18 cellular contexts compared by ENCODE assay signal in the genomic region with DNA sequence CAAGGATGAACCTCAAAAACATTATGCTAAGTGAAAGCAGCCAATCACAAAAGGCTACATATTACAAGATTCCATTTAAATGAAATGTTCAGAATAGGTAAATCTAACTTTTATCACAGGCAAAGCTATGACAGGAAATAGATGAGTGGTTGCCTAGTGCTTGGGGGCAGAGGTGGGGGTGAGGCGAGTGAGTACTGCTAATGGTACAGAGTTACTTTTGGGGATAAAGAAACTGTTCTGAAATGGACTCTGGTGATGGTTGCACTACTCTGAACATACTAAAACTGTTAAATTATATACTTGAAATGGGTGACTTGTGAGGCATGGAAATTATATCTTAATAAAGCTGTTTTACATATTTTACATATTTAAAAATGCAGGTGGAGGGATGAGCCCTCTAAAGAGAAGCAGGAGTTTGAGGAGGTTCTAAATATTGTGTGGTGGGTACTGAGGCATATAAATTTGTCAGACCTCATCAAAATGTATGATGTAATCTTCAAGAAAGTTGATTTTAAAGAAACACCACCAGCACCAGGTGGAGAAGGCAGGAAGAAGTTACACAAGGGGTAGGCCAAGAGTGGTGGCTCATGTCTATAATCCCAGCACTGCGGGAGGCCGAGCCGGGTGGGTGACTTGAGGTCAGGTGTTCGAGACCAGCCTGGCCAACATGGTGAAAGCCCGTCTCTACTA. TPM values are rescaled to one million over a fixed set of nuclear protein-coding genes. Genes with fewer than 3 reads are reported as not detected.
DNase-seq lines count a peak whose midpoint lies in the region; ATAC-seq and TF ChIP-seq lines count a peak whose summit lies in the region.
"Had no signal": no experiment of that assay in that cellular context is flagged by ENCODE, and none has a peak within 500 bp of the region (broad histone marks: within the 10 kb centered on the region; RNA-seq: fewer than 3 reads in every experiment).

No MANE protein-coding gene starts in this region.

- H3K4me2 ChIP-seq in Loucy (ENCODE audit: low read depth, low read length, poor library complexity, severe bottlenecking), result peak overlapping the region; percentile 96

- POLR2A ChIA-PET in naive thymus-derived CD8-positive, alpha-beta T cell (lab: Charles Lee), result interaction anchor here (0.7 to 1.3 kb wide), 2 partner anchors 14 to 19 kb away, joined by 3 read pairs; no protein-coding TSS in a partner anchor

- peaks cover 39% of the 10 kb centered on the region for H3K79me2 ChIP-seq in Loucy (ENCODE audit: insufficient read depth, low read length)

- H3K27ac Mint-ChIP-seq in activated T-cell treated with anti-CD3 and anti-CD28 coated beads, Interleukin-2, amount 50 U/mL, for 72 hours, result peak overlapping the region; percentile 94
- peak overlapping the region; percentile 69 for H3K27ac Mint-ChIP-seq in activated T-helper 17 cell treated with anti-CD3 and anti-CD28 coated beads, Interleukin-2, amount 50 U/mL, for 72 hours
- H3K27ac Mint-ChIP-seq in naive thymus-derived CD8-positive, alpha-beta T cell, result peak overlapping the region; percentile 57 to 88 (median 72)

- H3K36me3 ChIP-seq in Loucy (ENCODE audit: insufficient read depth, low read length), result no peaks in the 10 kb centered on the region
- H3K36me3 ChIP-seq: ascending aorta, MG63 had no signal

- H3K4me1 Mint-ChIP-seq in activated T-cell treated with anti-CD3 and anti-CD28 coated beads, Interleukin-2, amount 50 U/mL, for 72 hours (ENCODE audit: low read depth), result peaks cover 33% of the 10 kb centered on the region
- H3K4me1 Mint-ChIP-seq in activated T-helper 17 cell treated with anti-CD3 and anti-CD28 coated beads, Interleukin-2, amount 50 U/mL, for 72 hours, result no peaks in the 10 kb centered on the region
- peaks cover 20 to 41% (median 35%) of the 10 kb centered on the region in 4 donors for H3K4me1 Mint-ChIP-seq in naive thymus-derived CD8-positive, alpha-beta T cell

- H3K9ac ChIP-seq in Loucy (ENCODE audit: low read depth, low read length, poor library complexity, severe bottlenecking), result peak overlapping the region; percentile 84

- H3K9me3 Mint-ChIP-seq in activated T-cell treated with anti-CD3 and anti-CD28 coated beads, Interleukin-2, amount 50 U/mL, for 72 hours, result no peaks in the 10 kb centered on the region
- no peaks in the 10 kb centered on the region for H3K9me3 Mint-ChIP-seq in activated T-helper 17 cell treated with anti-CD3 and anti-CD28 coated beads, Interleukin-2, amount 50 U/mL, for 72 hours
- H3K9me3 Mint-ChIP-seq in naive thymus-derived CD8-positive, alpha-beta T cell, result no peaks in the 10 kb centered on the region
- H3K9me3 Mint-ChIP-seq: activated T-cell treated with anti-CD3 and anti-CD28 coated beads, Interleukin-2, amount 50 U/mL, for 4 hours had no signal

- H3K9me3 ChIP-seq in Loucy (ENCODE audit: insufficient read depth, low read depth, low read length), result no peaks in the 10 kb centered on the region
- H3K9me3 ChIP-seq: ascending aorta, MG63 had no signal

- TF ChIP-seq CTCF in Loucy (conservative IDR thresholded peaks at IDR 0.05; ENCODE audit: low read length), result no peak

- H2AFZ ChIP-seq in Loucy (ENCODE audit: low read length), result no peak overlapping the region

- H3F3A ChIP-seq in Loucy (ENCODE audit: low read depth), result 0 out of 2 replicates have a peak, but pooled peaks cover 12% of the 10 kb centered on the region

- H4K20me1 ChIP-seq in Loucy (ENCODE audit: insufficient read depth, low read length, poor library complexity, severe bottlenecking), result peaks cover 4% of the 10 kb centered on the region

- peaks cover 43% of the 10 kb centered on the region for H3K4me1 ChIP-seq in Loucy (ENCODE audit: insufficient read depth, low read length, poor library complexity, severe bottlenecking)

- peaks cover 6% of the 10 kb centered on the region in 2 donors for H3K36me3 Mint-ChIP-seq in activated T-cell treated with anti-CD3 and anti-CD28 coated beads, Interleukin-2, amount 50 U/mL, for 72 hours (ENCODE audit: insufficient read depth in 2 of 2)
- H3K36me3 Mint-ChIP-seq in activated T-helper 17 cell treated with anti-CD3 and anti-CD28 coated beads, Interleukin-2, amount 50 U/mL, for 72 hours (ENCODE audit: low read depth), result no peaks in the 10 kb centered on the region
- peaks cover 0 to 10% (median 0%) of the 10 kb centered on the region in 3 donors for H3K36me3 Mint-ChIP-seq in naive thymus-derived CD8-positive, alpha-beta T cell

- H3K27me3 ChIP-seq in Loucy (ENCODE audit: insufficient read depth, low read length, poor library complexity, severe bottlenecking), result no peaks in the 10 kb centered on the region
- H3K27me3 ChIP-seq: ascending aorta, MG63, SJSA1 had no signal

- no peak for ATAC-seq in activated T-cell treated with anti-CD3 and anti-CD28 coated beads, Interleukin-2, amount 50 U/mL, for 72 hours (replicated peaks in 1 of 2)
- ATAC-seq in activated T-helper 17 cell treated with anti-CD3 and anti-CD28 coated beads, Interleukin-2, amount 50 U/mL, for 72 hours (replicated peaks), result no peak
- peak in 1 of 2 donors; percentile 54 for ATAC-seq in naive thymus-derived CD8-positive, alpha-beta T cell
- ATAC-seq in HG02588 (IDR thresholded peaks at IDR 0.05; ENCODE audit: unreplicated experiment), result no peak
- ATAC-seq: activated T-cell treated with anti-CD3 and anti-CD28 coated beads, Interleukin-2, amount 50 U/mL, for 4 hours; right cardiac atrium had no signal

- H3K9me2 ChIP-seq in Loucy (replicated peaks; ENCODE audit: low read depth, low read length), result no peaks in the 10 kb centered on the region

- peak overlapping the region; percentile 98 for H3K4me3 ChIP-seq in Loucy (ENCODE audit: low read length, poor library complexity, severe bottlenecking)
- H3K4me3 ChIP-seq: ascending aorta, MG63, SJSA1 had no signal

- DNase-seq in activated T-cell treated with anti-CD3 and anti-CD28 coated beads, Interleukin-2, amount 50 U/mL, for 72 hours, result no peak
- DNase-seq in activated T-cell treated with anti-CD3 and anti-CD28 coated beads for 4 hours (no peak), NCI-H187 treated with DMSO at 0.1 percent for 48 hours (lab: John Stamatoyannopoulos, UW) (no peak)
- peak in 2 of 10 donors; percentile 16 to 21 for DNase-seq in naive thymus-derived CD8-positive, alpha-beta T cell
- DNase-seq in effector CD8-positive, alpha-beta T cell (lab: John Stamatoyannopoulos, UW), result no peak
- DNase-seq: activated CD4-positive, alpha-beta T cell treated with anti-CD3 and anti-CD28 coated beads, Interleukin-2, amount 50 U/mL, for 1 hour; activated T-cell treated with anti-CD3 and anti-CD28 coated beads, Interleukin-2, amount 50 U/mL, for 4 hours; hypothalamus; kidney glomerular epithelial cell; MG63; NCI-H2029; nucleus accumbens; right cardiac atrium had no signal

- peak overlapping the region; percentile 25 to 98 for H3K4me3 Mint-ChIP-seq in activated T-cell treated with anti-CD3 and anti-CD28 coated beads, Interleukin-2, amount 50 U/mL, for 72 hours
- H3K4me3 Mint-ChIP-seq in activated T-helper 17 cell treated with anti-CD3 and anti-CD28 coated beads, Interleukin-2, amount 50 U/mL, for 72 hours, result no peak overlapping the region
- peak overlapping the region in 7 of 10 donors; percentile 5 to 71 (median 26) for H3K4me3 Mint-ChIP-seq in naive thymus-derived CD8-positive, alpha-beta T cell

- H3K27me3 Mint-ChIP-seq in activated T-cell treated with anti-CD3 and anti-CD28 coated beads, Interleukin-2, amount 50 U/mL, for 72 hours (ENCODE audit: low read depth), result no peaks in the 10 kb centered on the region
- no peaks in the 10 kb centered on the region for H3K27me3 Mint-ChIP-seq in activated T-helper 17 cell treated with anti-CD3 and anti-CD28 coated beads, Interleukin-2, amount 50 U/mL, for 72 hours
- no peaks in the 10 kb centered on the region for H3K27me3 Mint-ChIP-seq in naive thymus-derived CD8-positive, alpha-beta T cell

RNA-seq across cellular contexts. Expression of a gene that starts 3.6 kb away (rescaled TPM):
- total RNA-seq in activated T-cell treated with anti-CD3 and anti-CD28 coated beads, Interleukin-2, amount 50 U/mL, for 72 hours, result 10 to 100 TPM; 43.6 to 53.9 TPM
- total RNA-seq in activated T-helper 17 cell treated with anti-CD3 and anti-CD28 coated beads, Interleukin-2, amount 50 U/mL, for 72 hours, result 10 to 100 TPM in 1 of 2 donors, 1 to 10 TPM in 1; 9.1 to 20.0 TPM
- 10 to 100 TPM; 27.2 to 27.8 TPM for total RNA-seq in naive thymus-derived CD8-positive, alpha-beta T cell
- polyA plus RNA-seq in naive thymus-derived CD8-positive, alpha-beta T cell, result 10 to 100 TPM; 15.3 to 23.2 (median 21.4) TPM

RNA-seq across cellular contexts. Expression of a gene that starts 18.7 kb away (rescaled TPM):
- total RNA-seq in activated T-cell treated with anti-CD3 and anti-CD28 coated beads, Interleukin-2, amount 50 U/mL, for 72 hours, result 100 to 1,000 TPM; 106 to 107 TPM
- 100 to 1,000 TPM in 1 of 2 donors, 10 to 100 TPM in 1; 56.4 to 125 TPM for total RNA-seq in activated T-helper 17 cell treated with anti-CD3 and anti-CD28 coated beads, Interleukin-2, amount 50 U/mL, for 72 hours
- total RNA-seq in naive thymus-derived CD8-positive, alpha-beta T cell, result 10 to 100 TPM; 26.6 to 30.2 TPM
- polyA plus RNA-seq in naive thymus-derived CD8-positive, alpha-beta T cell, result 10 to 100 TPM; 66.1 to 86.5 (median 70.5) TPM
- total RNA-seq: ascending aorta had no signal

RNA-seq across cellular contexts. Expression of a gene that starts 25.5 kb away (rescaled TPM):
- not detected for total RNA-seq in activated T-cell treated with anti-CD3 and anti-CD28 coated beads, Interleukin-2, amount 50 U/mL, for 72 hours
- not detected for total RNA-seq in activated T-helper 17 cell treated with anti-CD3 and anti-CD28 coated beads, Interleukin-2, amount 50 U/mL, for 72 hours
- total RNA-seq in naive thymus-derived CD8-positive, alpha-beta T cell, result not detected
- polyA plus RNA-seq in naive thymus-derived CD8-positive, alpha-beta T cell, result under 1 TPM in 2 of 3 donors, not detected in 1; 0.12 to 0.37 TPM
- total RNA-seq: activated T-cell treated with anti-CD3 and anti-CD28 coated beads, Interleukin-2, amount 50 U/mL, for 4 hours; ascending aorta; right cardiac atrium; SJSA1 had no signal
- polyA plus RNA-seq: right cardiac atrium had no signal

RNA-seq across cellular contexts. Expression of a gene that starts 51.6 kb away (rescaled TPM):
- 1 to 10 TPM in 1 of 2 donors, under 1 TPM in 1; 0.97 to 1.1 TPM for total RNA-seq in activated T-cell treated with anti-CD3 and anti-CD28 coated beads, Interleukin-2, amount 50 U/mL, for 72 hours
- total RNA-seq in activated T-helper 17 cell treated with anti-CD3 and anti-CD28 coated beads, Interleukin-2, amount 50 U/mL, for 72 hours, result under 1 TPM; 0.22 to 0.82 TPM
- total RNA-seq in naive thymus-derived CD8-positive, alpha-beta T cell, result not detected
- under 1 TPM in 2 of 3 donors, not detected in 1; 0.09 to 0.21 TPM for polyA plus RNA-seq in naive thymus-derived CD8-positive, alpha-beta T cell
- total RNA-seq: SJSA1 had no signal

RNA-seq across cellular contexts. Expression of a gene that starts 55.6 kb away (rescaled TPM):
- total RNA-seq in activated T-cell treated with anti-CD3 and anti-CD28 coated beads, Interleukin-2, amount 50 U/mL, for 72 hours, result 100 to 1,000 TPM; 144 to 180 TPM
- total RNA-seq in activated T-helper 17 cell treated with anti-CD3 and anti-CD28 coated beads, Interleukin-2, amount 50 U/mL, for 72 hours, result 100 to 1,000 TPM in 1 of 2 donors, 10 to 100 TPM in 1; 69.2 to 110 TPM
- 10 to 100 TPM; 61.8 to 66.5 TPM for total RNA-seq in naive thymus-derived CD8-positive, alpha-beta T cell
- polyA plus RNA-seq in naive thymus-derived CD8-positive, alpha-beta T cell, result 100 to 1,000 TPM; 218 to 246 (median 239) TPM
